In the genomic region with DNA sequence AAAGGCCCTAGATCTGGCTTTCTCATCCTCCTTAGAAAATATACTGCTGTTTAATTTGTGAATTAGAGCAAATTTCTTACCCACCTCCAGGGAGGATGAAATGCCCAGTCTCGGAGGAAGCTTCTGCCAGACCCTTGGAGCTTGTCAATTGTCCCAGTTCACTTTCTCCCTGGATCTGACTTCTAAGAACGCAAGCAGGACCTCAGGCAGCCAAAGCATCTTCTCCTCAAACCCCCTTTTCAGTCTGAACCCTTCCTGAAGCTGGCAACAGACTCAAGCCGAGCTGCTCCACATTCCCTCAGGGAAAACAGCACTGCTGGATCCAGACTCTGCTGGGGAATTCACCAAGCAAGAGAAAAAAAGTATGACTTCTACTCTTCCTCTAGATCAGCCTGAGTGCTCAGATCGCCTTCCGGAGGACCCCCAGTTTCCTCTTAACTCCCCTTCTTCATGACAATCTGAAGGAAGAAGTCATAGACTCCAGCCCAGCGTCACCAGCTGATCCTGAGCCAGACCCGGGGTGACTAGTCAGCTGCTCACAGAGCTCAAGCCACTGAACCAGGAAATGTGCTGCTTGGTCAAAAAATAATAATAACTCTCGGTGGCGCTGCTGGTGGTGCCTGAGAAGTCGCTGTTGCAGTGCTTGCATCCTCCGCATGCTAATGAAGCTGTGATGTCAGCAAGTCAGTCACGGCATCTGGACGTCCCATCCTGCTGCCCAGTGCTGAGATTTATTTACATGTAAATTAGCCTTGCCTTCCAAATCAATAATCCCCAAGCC, we compare ENCODE assay signal across 2 cellular contexts.
A peak's percentile ranks its signal among the peaks of the same experiment; 100 is the strongest.
TF ChIP-seq lines count a peak whose summit lies in the region.

A gene with protein sequence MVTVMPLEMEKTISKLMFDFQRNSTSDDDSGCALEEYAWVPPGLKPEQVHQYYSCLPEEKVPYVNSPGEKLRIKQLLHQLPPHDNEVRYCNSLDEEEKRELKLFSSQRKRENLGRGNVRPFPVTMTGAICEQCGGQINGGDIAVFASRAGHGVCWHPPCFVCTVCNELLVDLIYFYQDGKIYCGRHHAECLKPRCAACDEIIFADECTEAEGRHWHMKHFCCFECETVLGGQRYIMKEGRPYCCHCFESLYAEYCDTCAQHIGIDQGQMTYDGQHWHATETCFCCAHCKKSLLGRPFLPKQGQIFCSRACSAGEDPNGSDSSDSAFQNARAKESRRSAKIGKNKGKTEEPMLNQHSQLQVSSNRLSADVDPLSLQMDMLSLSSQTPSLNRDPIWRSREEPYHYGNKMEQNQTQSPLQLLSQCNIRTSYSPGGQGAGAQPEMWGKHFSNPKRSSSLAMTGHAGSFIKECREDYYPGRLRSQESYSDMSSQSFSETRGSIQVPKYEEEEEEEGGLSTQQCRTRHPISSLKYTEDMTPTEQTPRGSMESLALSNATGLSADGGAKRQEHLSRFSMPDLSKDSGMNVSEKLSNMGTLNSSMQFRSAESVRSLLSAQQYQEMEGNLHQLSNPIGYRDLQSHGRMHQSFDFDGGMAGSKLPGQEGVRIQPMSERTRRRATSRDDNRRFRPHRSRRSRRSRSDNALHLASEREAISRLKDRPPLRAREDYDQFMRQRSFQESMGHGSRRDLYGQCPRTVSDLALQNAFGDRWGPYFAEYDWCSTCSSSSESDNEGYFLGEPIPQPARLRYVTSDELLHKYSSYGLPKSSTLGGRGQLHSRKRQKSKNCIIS (minus strand): TSS at position 641 of the 781 bp plus-strand sequence. CDS start 26,539 bp downstream, outside the sequence.

TF ChIP-seq in liver, 16 proteins besides CTCF, POLR2A, EP300 and RAD21 (continued from another document):
- TF ChIP-seq REST (IDR thresholded peaks at IDR 0.05) = peak; percentile 16

TF ChIP-seq in HepG2, 621 proteins besides CTCF, POLR2A, EP300 and RAD21 (continued from another document):
- TF ChIP-seq XRCC5 (optimal IDR thresholded peaks at IDR 0.05; ENCODE audit: low read length) (no peak), TGIF2 (CRISPR knock-in tag; IDR thresholded peaks at IDR 0.05) (no peak), ZFP90 (CRISPR knock-in tag; IDR thresholded peaks at IDR 0.05; ENCODE audit: borderline replicate concordance) (no peak), MYNN (CRISPR knock-in tag; IDR thresholded peaks at IDR 0.05; ENCODE audit: low read depth) (no peak), ESRRA (CRISPR knock-in tag; IDR thresholded peaks at IDR 0.05; ENCODE audit: low read depth) (no peak), MEF2D (CRISPR knock-in tag; IDR thresholded peaks at IDR 0.05) (no peak), ZNF496 (CRISPR knock-in tag; IDR thresholded peaks at IDR 0.05; ENCODE audit: insufficient replicate concordance) (no peak), ZNF704 (CRISPR knock-in tag; IDR thresholded peaks at IDR 0.05; ENCODE audit: borderline replicate concordance) (no peak), SAP130 (CRISPR knock-in tag; IDR thresholded peaks at IDR 0.05; ENCODE audit: low read depth) (no peak)
- TF ChIP-seq, protein P1, sequence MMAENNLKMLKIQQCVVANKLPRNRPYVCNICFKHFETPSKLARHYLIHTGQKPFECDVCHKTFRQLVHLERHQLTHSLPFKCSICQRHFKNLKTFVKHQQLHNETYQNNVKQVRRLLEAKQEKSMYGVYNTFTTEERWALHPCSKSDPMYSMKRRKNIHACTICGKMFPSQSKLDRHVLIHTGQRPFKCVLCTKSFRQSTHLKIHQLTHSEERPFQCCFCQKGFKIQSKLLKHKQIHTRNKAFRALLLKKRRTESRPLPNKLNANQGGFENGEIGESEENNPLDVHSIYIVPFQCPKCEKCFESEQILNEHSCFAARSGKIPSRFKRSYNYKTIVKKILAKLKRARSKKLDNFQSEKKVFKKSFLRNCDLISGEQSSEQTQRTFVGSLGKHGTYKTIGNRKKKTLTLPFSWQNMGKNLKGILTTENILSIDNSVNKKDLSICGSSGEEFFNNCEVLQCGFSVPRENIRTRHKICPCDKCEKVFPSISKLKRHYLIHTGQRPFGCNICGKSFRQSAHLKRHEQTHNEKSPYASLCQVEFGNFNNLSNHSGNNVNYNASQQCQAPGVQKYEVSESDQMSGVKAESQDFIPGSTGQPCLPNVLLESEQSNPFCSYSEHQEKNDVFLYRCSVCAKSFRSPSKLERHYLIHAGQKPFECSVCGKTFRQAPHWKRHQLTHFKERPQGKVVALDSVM (CRISPR knock-in tag; IDR thresholded peaks at IDR 0.05) = no peak
